ENCODE assay signal across 38 cellular contexts in the genomic region with DNA sequence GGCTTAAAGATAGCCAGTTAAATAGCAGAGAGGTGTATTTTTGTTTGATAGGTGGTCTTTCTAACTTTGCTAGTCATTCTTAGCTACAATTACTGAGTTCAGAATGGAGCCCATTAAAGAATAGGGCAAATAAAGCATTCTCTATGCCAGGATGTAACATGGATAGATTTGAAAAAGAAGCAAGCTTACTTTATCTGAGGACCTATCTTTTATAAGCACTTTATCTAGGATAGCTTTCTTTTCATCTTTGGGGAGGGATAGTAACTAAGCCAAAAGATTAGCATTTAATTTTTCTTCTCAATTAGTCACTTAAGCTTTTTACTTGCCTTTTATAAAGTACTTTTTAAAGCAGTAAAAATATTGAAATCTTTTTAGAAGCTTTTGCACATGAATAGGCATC.
"Had no signal": no experiment of that assay in that cellular context is flagged by ENCODE, and none has a peak within 500 bp of the region (broad histone marks: within the 10 kb centered on the region; RNA-seq: fewer than 3 reads in every experiment).

No MANE protein-coding gene starts in this region.

- H3K27ac ChIP-seq: adrenal gland, ascending aorta, body of pancreas, brain microvascular endothelial cell, breast epithelium, cardiac muscle cell had no signal

- H3K4me3 Mint-ChIP-seq: activated naive CD4-positive, alpha-beta T cell treated with anti-CD3 and anti-CD28 coated beads for 36 hours; activated naive CD4-positive, alpha-beta T cell treated with anti-CD3 and anti-CD28 coated beads, Interleukin-2, amount 10 ng/mL, durations not matched to agents 7 days and 5 days; activated naive CD4-positive, alpha-beta T cell treated with anti-CD3 and anti-CD28 coated beads, Interleukin-2, amount 50 U/mL, for 24 hours; activated naive CD8-positive, alpha-beta T cell; activated naive CD8-positive, alpha-beta T cell treated with anti-CD3 and anti-CD28 coated beads for 36 hours; activated naive CD8-positive, alpha-beta T cell treated with anti-CD3 and anti-CD28 coated beads, Interleukin-2, amount 10 ng/mL, durations not matched to agents 7 days and 5 days; activated naive CD8-positive, alpha-beta T cell treated with anti-CD3 and anti-CD28 coated beads, Interleukin-2, amount 50 U/mL, for 24 hours; activated T-cell treated with anti-CD3 and anti-CD28 coated beads, Interleukin-2, amount 50 U/mL, for 24 hours; activated T-cell treated with anti-CD3 and anti-CD28 coated beads, Interleukin-2, amount 50 U/mL, for 4 hours; activated T-cell treated with anti-CD3 and anti-CD28 coated beads, Interleukin-2, amount 50 U/mL, for 72 hours; activated T-helper 1 cell treated with anti-CD3 and anti-CD28 coated beads, Interleukin-12 subunit alpha, Interleukin-12 subunit beta, Interleukin-2, Interleukin-4 antibody, amounts not matched to agents 30 ng/mL and 10 ng/mL and 1 ng/mL, durations not matched to agents 14 hours and 24 hours and 36 hours; activated T-helper 17 cell treated with anti-CD3 and anti-CD28 coated beads, Interleukin-2, amount 50 U/mL, for 72 hours; brain; central memory CD8-positive, alpha-beta T cell had no signal

- ATAC-seq: activated naive CD4-positive, alpha-beta T cell treated with anti-CD3 and anti-CD28 coated beads, Interleukin-2, amount 50 U/mL, for 72 hours; activated naive CD8-positive, alpha-beta T cell treated with anti-CD3 and anti-CD28 coated beads, Interleukin-2, amount 50 U/mL, for 24 hours; activated T-cell treated with anti-CD3 and anti-CD28 coated beads, Interleukin-2, amount 50 U/mL, for 4 hours; activated T-cell treated with anti-CD3 and anti-CD28 coated beads, Interleukin-2, amount 50 U/mL, for 72 hours; activated T-helper 17 cell treated with anti-CD3 and anti-CD28 coated beads, Interleukin-2, amount 50 U/mL, for 72 hours; body of pancreas had no signal

- H3K9me3 ChIP-seq: adrenal gland, ascending aorta, body of pancreas, breast epithelium had no signal

- H3K27me3 ChIP-seq: adrenal gland, ascending aorta, body of pancreas, brain microvascular endothelial cell, cardiac muscle cell had no signal

- H3K4me3 ChIP-seq: adrenal gland, ascending aorta, body of pancreas, breast epithelium, cardiac muscle cell had no signal

- FAIRE-seq: bronchial epithelial cell had no signal

- H3K36me3 Mint-ChIP-seq: activated naive CD4-positive, alpha-beta T cell treated with anti-CD3 and anti-CD28 coated beads, Interleukin-2, amount 10 ng/mL, durations not matched to agents 7 days and 5 days; activated naive CD4-positive, alpha-beta T cell treated with anti-CD3 and anti-CD28 coated beads, Interleukin-2, amount 50 U/mL, for 24 hours; activated naive CD4-positive, alpha-beta T cell treated with anti-CD3 and anti-CD28 coated beads, Interleukin-2, amount 50 U/mL, for 72 hours; activated naive CD8-positive, alpha-beta T cell; activated naive CD8-positive, alpha-beta T cell treated with anti-CD3 and anti-CD28 coated beads for 36 hours; activated naive CD8-positive, alpha-beta T cell treated with anti-CD3 and anti-CD28 coated beads, Interleukin-2, amount 10 ng/mL, durations not matched to agents 7 days and 5 days; brain had no signal

- H3K4me1 Mint-ChIP-seq: activated naive CD4-positive, alpha-beta T cell treated with anti-CD3 and anti-CD28 coated beads, Interleukin-2, amount 10 ng/mL, durations not matched to agents 7 days and 5 days; activated naive CD4-positive, alpha-beta T cell treated with anti-CD3 and anti-CD28 coated beads, Interleukin-2, amount 50 U/mL, for 24 hours; activated naive CD8-positive, alpha-beta T cell treated with anti-CD3 and anti-CD28 coated beads for 36 hours; activated naive CD8-positive, alpha-beta T cell treated with anti-CD3 and anti-CD28 coated beads, Interleukin-2, amount 10 ng/mL, durations not matched to agents 7 days and 5 days; activated naive CD8-positive, alpha-beta T cell treated with anti-CD3 and anti-CD28 coated beads, Interleukin-2, amount 50 U/mL, for 24 hours; activated T-helper 17 cell treated with anti-CD3 and anti-CD28 coated beads, Interleukin-2, amount 50 U/mL, for 72 hours; central memory CD8-positive, alpha-beta T cell had no signal

- H3K27me3 Mint-ChIP-seq: activated naive CD4-positive, alpha-beta T cell treated with anti-CD3 and anti-CD28 coated beads, Interleukin-2, amount 10 ng/mL, durations not matched to agents 7 days and 5 days; activated naive CD4-positive, alpha-beta T cell treated with anti-CD3 and anti-CD28 coated beads, Interleukin-2, amount 50 U/mL, for 24 hours; activated naive CD8-positive, alpha-beta T cell; activated naive CD8-positive, alpha-beta T cell treated with anti-CD3 and anti-CD28 coated beads for 36 hours; activated naive CD8-positive, alpha-beta T cell treated with anti-CD3 and anti-CD28 coated beads, Interleukin-2, amount 10 ng/mL, durations not matched to agents 7 days and 5 days; activated naive CD8-positive, alpha-beta T cell treated with anti-CD3 and anti-CD28 coated beads, Interleukin-2, amount 50 U/mL, for 24 hours; activated T-helper 17 cell treated with anti-CD3 and anti-CD28 coated beads, Interleukin-2, amount 50 U/mL, for 72 hours; brain; central memory CD8-positive, alpha-beta T cell had no signal

- H3K4me1 ChIP-seq: adrenal gland, ascending aorta, body of pancreas, breast epithelium had no signal

- H3K27ac Mint-ChIP-seq: activated naive CD4-positive, alpha-beta T cell treated with anti-CD3 and anti-CD28 coated beads for 36 hours; activated naive CD4-positive, alpha-beta T cell treated with anti-CD3 and anti-CD28 coated beads, Interleukin-2, amount 10 ng/mL, durations not matched to agents 7 days and 5 days; activated naive CD4-positive, alpha-beta T cell treated with anti-CD3 and anti-CD28 coated beads, Interleukin-2, amount 50 U/mL, for 24 hours; activated naive CD4-positive, alpha-beta T cell treated with anti-CD3 and anti-CD28 coated beads, Interleukin-2, amount 50 U/mL, for 72 hours; activated naive CD8-positive, alpha-beta T cell; activated naive CD8-positive, alpha-beta T cell treated with anti-CD3 and anti-CD28 coated beads for 36 hours; activated naive CD8-positive, alpha-beta T cell treated with anti-CD3 and anti-CD28 coated beads, Interleukin-2, amount 10 ng/mL, durations not matched to agents 7 days and 5 days; activated naive CD8-positive, alpha-beta T cell treated with anti-CD3 and anti-CD28 coated beads, Interleukin-2, amount 50 U/mL, for 24 hours; activated T-cell treated with anti-CD3 and anti-CD28 coated beads, Interleukin-2, amount 50 U/mL, for 24 hours; activated T-cell treated with anti-CD3 and anti-CD28 coated beads, Interleukin-2, amount 50 U/mL, for 72 hours; activated T-helper 1 cell treated with anti-CD3 and anti-CD28 coated beads, Interleukin-12 subunit alpha, Interleukin-12 subunit beta, Interleukin-2, Interleukin-4 antibody, amounts not matched to agents 30 ng/mL and 10 ng/mL and 1 ng/mL, durations not matched to agents 14 hours and 24 hours and 36 hours; activated T-helper 17 cell treated with anti-CD3 and anti-CD28 coated beads, Interleukin-2, amount 50 U/mL, for 72 hours; activated T-helper 2 cell treated with anti-CD3 and anti-CD28 coated beads, Interferon-gamma antibody, Interleukin-2, Interleukin-4, amounts not matched to agents 10 μg/mL and 5 μg/mL and 100 μg/mL, durations not matched to agents 14 hours and 24 hours and 36 hours; brain had no signal

- H3K9me3 Mint-ChIP-seq: activated naive CD4-positive, alpha-beta T cell treated with anti-CD3 and anti-CD28 coated beads for 36 hours; activated naive CD4-positive, alpha-beta T cell treated with anti-CD3 and anti-CD28 coated beads, Interleukin-2, amount 10 ng/mL, durations not matched to agents 7 days and 5 days; activated naive CD4-positive, alpha-beta T cell treated with anti-CD3 and anti-CD28 coated beads, Interleukin-2, amount 50 U/mL, for 24 hours; activated naive CD4-positive, alpha-beta T cell treated with anti-CD3 and anti-CD28 coated beads, Interleukin-2, amount 50 U/mL, for 72 hours; activated naive CD8-positive, alpha-beta T cell treated with anti-CD3 and anti-CD28 coated beads for 36 hours; activated naive CD8-positive, alpha-beta T cell treated with anti-CD3 and anti-CD28 coated beads, Interleukin-2, amount 10 ng/mL, durations not matched to agents 7 days and 5 days; activated naive CD8-positive, alpha-beta T cell treated with anti-CD3 and anti-CD28 coated beads, Interleukin-2, amount 50 U/mL, for 24 hours; activated T-cell treated with anti-CD3 and anti-CD28 coated beads, Interleukin-2, amount 50 U/mL, for 24 hours; activated T-cell treated with anti-CD3 and anti-CD28 coated beads, Interleukin-2, amount 50 U/mL, for 4 hours; activated T-cell treated with anti-CD3 and anti-CD28 coated beads, Interleukin-2, amount 50 U/mL, for 72 hours; activated T-helper 1 cell treated with anti-CD3 and anti-CD28 coated beads, Interleukin-12 subunit alpha, Interleukin-12 subunit beta, Interleukin-2, Interleukin-4 antibody, amounts not matched to agents 30 ng/mL and 10 ng/mL and 1 ng/mL, durations not matched to agents 14 hours and 24 hours and 36 hours; activated T-helper 17 cell treated with anti-CD3 and anti-CD28 coated beads, Interleukin-2, amount 50 U/mL, for 72 hours; activated T-helper 2 cell treated with anti-CD3 and anti-CD28 coated beads, Interferon-gamma antibody, Interleukin-2, Interleukin-4, amounts not matched to agents 10 μg/mL and 5 μg/mL and 100 μg/mL, durations not matched to agents 14 hours and 24 hours and 36 hours; brain; central memory CD8-positive, alpha-beta T cell had no signal

- H3K36me3 ChIP-seq: adrenal gland, ascending aorta, brain microvascular endothelial cell, breast epithelium, cardiac muscle cell had no signal

- DNase-seq: activated effector memory CD4-positive, alpha-beta T cell treated with anti-CD3 and anti-CD28 coated beads, Interleukin-2, amount 50 U/mL, for 16 hours; activated effector memory CD4-positive, alpha-beta T cell treated with Interleukin-2 at 50 U/mL for 16 hours; activated gamma-delta T cell; activated gamma-delta T cell treated with Interleukin-2 at 50 U/mL for 16 hours; activated naive CD4-positive, alpha-beta T cell; activated naive CD4-positive, alpha-beta T cell treated with anti-CD3 and anti-CD28 coated beads for 36 hours; activated naive CD4-positive, alpha-beta T cell treated with anti-CD3 and anti-CD28 coated beads, Interleukin-2, amount 10 ng/mL, durations not matched to agents 7 days and 5 days; activated naive CD4-positive, alpha-beta T cell treated with anti-CD3 and anti-CD28 coated beads, Interleukin-2, amount 50 U/mL, for 16 hours; activated naive CD4-positive, alpha-beta T cell treated with Interleukin-2 at 50 U/mL for 16 hours; activated naive CD8-positive, alpha-beta T cell treated with anti-CD3 and anti-CD28 coated beads for 36 hours; activated naive CD8-positive, alpha-beta T cell treated with anti-CD3 and anti-CD28 coated beads, Interleukin-2, amount 10 ng/mL, durations not matched to agents 7 days and 5 days; activated naive CD8-positive, alpha-beta T cell treated with anti-CD3 and anti-CD28 coated beads, Interleukin-2, amount 50 U/mL, for 24 hours; activated T-cell treated with anti-CD3 and anti-CD28 coated beads, Interleukin-2, amount 50 U/mL, for 24 hours; activated T-cell treated with anti-CD3 and anti-CD28 coated beads, Interleukin-2, amount 50 U/mL, for 4 hours; activated T-cell treated with anti-CD3 and anti-CD28 coated beads, Interleukin-2, amount 50 U/mL, for 48 hours; activated T-cell treated with anti-CD3 and anti-CD28 coated beads, Interleukin-2, amount 50 U/mL, for 72 hours; adrenal gland; amniotic stem cell; amygdala; anterior cingulate cortex; aorta; body of pancreas; brain microvascular endothelial cell; caudate nucleus; central memory CD4-positive, alpha-beta T cell; cerebellar nuclear complex had no signal
